Comparison of ENCODE assay signal across 1 cellular context in genomic region chr1:73593804-73594203, GRCh38.
TF ChIP-seq lines count a peak whose summit lies in the region.

No MANE protein-coding gene starts in this region.

TF ChIP-seq in SK-N-SH, 30 proteins besides CTCF, POLR2A, EP300 and RAD21 (continued from another document):
- TF ChIP-seq USF2 (IDR thresholded peaks at IDR 0.05; ENCODE audit: borderline replicate concordance, low read depth, low read length) (no peak), FOXJ3 (CRISPR knock-in tag; IDR thresholded peaks at IDR 0.05) (no peak), RCOR1 (IDR thresholded peaks at IDR 0.05; ENCODE audit: low read length) (no peak), REST (IDR thresholded peaks at IDR 0.05; ENCODE audit: low read depth, low read length) (no peak), SMC3 (IDR thresholded peaks at IDR 0.05; ENCODE audit: low read depth, low read length) (no peak), NFIC (IDR thresholded peaks at IDR 0.05; ENCODE audit: borderline replicate concordance) (no peak), TCF12 (IDR thresholded peaks at IDR 0.05) (no peak), JUND (IDR thresholded peaks at IDR 0.05) (no peak), SIN3A (IDR thresholded peaks at IDR 0.05; ENCODE audit: borderline replicate concordance, low read depth, low read length) (no peak)
